32 cellular contexts compared by ENCODE assay signal in genomic region chr16:89638455-89638854, GRCh38. TPM values are rescaled to one million over a fixed set of nuclear protein-coding genes. Genes with fewer than 3 reads are reported as not detected.
"Had no signal": no experiment of that assay in that cellular context is flagged by ENCODE, and none has a peak within 500 bp of the region (broad histone marks: within the 10 kb centered on the region; RNA-seq: fewer than 3 reads in every experiment).

No MANE protein-coding gene starts in this region.

- H3K36me3 ChIP-seq: adrenal gland, colonic mucosa, esophagus squamous epithelium, gastroesophageal sphincter had no signal

- ATAC-seq: activated CD4-positive, alpha-beta T cell treated with anti-CD3 and anti-CD28 coated beads for 36 hours; activated CD8-positive, alpha-beta memory T cell treated with anti-CD3 and anti-CD28 coated beads, Interleukin-2, amount 10 ng/mL, durations not matched to agents 7 days and 5 days; activated CD8-positive, alpha-beta T cell treated with anti-CD3 and anti-CD28 coated beads, Interleukin-2, amount 10 ng/mL, durations not matched to agents 7 days and 5 days; activated naive CD8-positive, alpha-beta T cell treated with anti-CD3 and anti-CD28 coated beads, Interleukin-2, amount 50 U/mL, for 24 hours; body of pancreas; gastroesophageal sphincter had no signal

- DNase-seq: activated CD4-positive, alpha-beta memory T cell treated with anti-CD3 and anti-CD28 coated beads for 36 hours; activated CD4-positive, alpha-beta T cell treated with anti-CD3 and anti-CD28 coated beads for 36 hours; activated CD4-positive, alpha-beta T cell treated with anti-CD3 and anti-CD28 coated beads, Interleukin-2, amount 10 ng/mL, durations not matched to agents 24 days and 14 days; activated CD4-positive, CD25-positive, alpha-beta regulatory T cell; activated CD4-positive, CD25-positive, alpha-beta regulatory T cell treated with anti-CD3 and anti-CD28 coated beads, Interleukin-2, amount 50 U/mL, for 72 hours; activated CD8-positive, alpha-beta memory T cell treated with anti-CD3 and anti-CD28 coated beads, Interleukin-2, amount 10 ng/mL, durations not matched to agents 7 days and 5 days; activated CD8-positive, alpha-beta memory T cell treated with anti-CD3 and anti-CD28 coated beads, Interleukin-2, amount 50 U/mL, for 4 hours; activated CD8-positive, alpha-beta T cell treated with anti-CD3 and anti-CD28 coated beads, Interleukin-2, amount 10 ng/mL, durations not matched to agents 7 days and 5 days; activated effector memory CD4-positive, alpha-beta T cell treated with anti-CD3 and anti-CD28 coated beads, Interleukin-2, amount 50 U/mL, for 16 hours; activated naive CD4-positive, alpha-beta T cell treated with anti-CD3 and anti-CD28 coated beads for 36 hours; activated naive CD8-positive, alpha-beta T cell treated with anti-CD3 and anti-CD28 coated beads for 36 hours; activated naive CD8-positive, alpha-beta T cell treated with anti-CD3 and anti-CD28 coated beads, Interleukin-2, amount 50 U/mL, for 24 hours; activated T-cell treated with anti-CD3 and anti-CD28 coated beads, Interleukin-2, amount 50 U/mL, for 1 hour; activated T-cell treated with anti-CD3 and anti-CD28 coated beads, Interleukin-2, amount 50 U/mL, for 48 hours; adrenal gland; aorta; body of pancreas; colonic mucosa; effector CD8-positive, alpha-beta T cell; esophagus squamous epithelium; foreskin melanocyte; head of caudate nucleus; T-helper 2 cell had no signal

- H3K4me1 ChIP-seq: colonic mucosa had no signal

- H3K27me3 ChIP-seq: body of pancreas, colonic mucosa had no signal

- FAIRE-seq: endometrium, endothelial cell of umbilical vein had no signal

- H3K9me3 ChIP-seq: adrenal gland, body of pancreas, colonic mucosa, esophagus squamous epithelium, gastroesophageal sphincter had no signal

- H3K27ac ChIP-seq: adrenal gland, body of pancreas, colonic mucosa, epithelial cell of prostate, esophagus squamous epithelium, gastroesophageal sphincter had no signal

- H3K4me3 ChIP-seq: adrenal gland, body of pancreas, colonic mucosa, esophagus squamous epithelium, gastroesophageal sphincter had no signal

RNA-seq across cellular contexts. Expression of gene DPEP1, which starts 25.0 kb away (rescaled TPM):
- total RNA-seq: activated CD4-positive, alpha-beta memory T cell treated with anti-CD3 and anti-CD28 coated beads for 36 hours; activated CD4-positive, alpha-beta T cell treated with anti-CD3 and anti-CD28 coated beads for 36 hours; activated CD4-positive, alpha-beta T cell treated with anti-CD3 and anti-CD28 coated beads, Interleukin-2, amount 10 ng/mL, durations not matched to agents 24 days and 14 days; activated CD8-positive, alpha-beta memory T cell treated with anti-CD3 and anti-CD28 coated beads for 36 hours; activated CD8-positive, alpha-beta memory T cell treated with anti-CD3 and anti-CD28 coated beads, Interleukin-2, amount 10 ng/mL, durations not matched to agents 7 days and 5 days; activated CD8-positive, alpha-beta T cell treated with anti-CD3 and anti-CD28 coated beads, Interleukin-2, amount 10 ng/mL, durations not matched to agents 7 days and 5 days; activated naive CD4-positive, alpha-beta T cell treated with anti-CD3 and anti-CD28 coated beads for 36 hours; activated T-helper 1 cell treated with anti-CD3 and anti-CD28 coated beads, Interleukin-12 subunit alpha, Interleukin-12 subunit beta, Interleukin-2, Interleukin-4 antibody, amounts not matched to agents 30 ng/mL and 10 ng/mL and 1 ng/mL, durations not matched to agents 14 hours and 24 hours and 36 hours; activated T-helper 2 cell treated with anti-CD3 and anti-CD28 coated beads, Interferon-gamma antibody, Interleukin-2, Interleukin-4, amounts not matched to agents 10 μg/mL and 5 μg/mL and 100 μg/mL, durations not matched to agents 14 hours and 24 hours and 36 hours; aorta; fibroblast of villous mesenchyme had no signal
- polyA plus RNA-seq: fibroblast of lung had no signal
